2 cellular contexts compared by ENCODE assay signal in genomic region chr2:224757934-224758548, GRCh38.
TF ChIP-seq lines count a peak whose summit lies in the region.

No MANE protein-coding gene starts in this region.

TF ChIP-seq in A549, 52 proteins besides CTCF, POLR2A, EP300 and RAD21:
- TF ChIP-seq BCL3 (IDR thresholded peaks at IDR 0.05) = no peak
- TF ChIP-seq REST (IDR thresholded peaks at IDR 0.05) = no peak
- peak; percentile 97 for TF ChIP-seq ZFP36 (IDR thresholded peaks at IDR 0.05; ENCODE audit: borderline replicate concordance, partially characterized antibody)
TF ChIP-seq in A549: peak in this region for 1.

TF ChIP-seq in GM12878, 131 proteins besides CTCF, POLR2A, EP300 and RAD21:
- TF ChIP-seq CEBPZ (IDR thresholded peaks at IDR 0.05; ENCODE audit: low read depth, low read length) (peak; percentile 13; the same call in 1 of the 2 replicates), NFIC (IDR thresholded peaks at IDR 0.05; ENCODE audit: low read depth, low read length) (no peak), EED (IDR thresholded peaks at IDR 0.05; ENCODE audit: low read depth) (no peak)
